21 cellular contexts compared by ENCODE assay signal in genomic region chr12:50370672-50371071, GRCh38. TPM values are rescaled to one million over a fixed set of nuclear protein-coding genes. Genes with fewer than 3 reads are reported as not detected.
"Had no signal": no experiment of that assay in that cellular context is flagged by ENCODE, and none has a peak within 500 bp of the region (broad histone marks: within the 10 kb centered on the region; RNA-seq: fewer than 3 reads in every experiment).

No MANE protein-coding gene starts in this region.

RNA-seq across cellular contexts. Expression of gene FAM186A, which starts 25.7 kb away (rescaled TPM):
- total RNA-seq: naive thymus-derived CD4-positive, alpha-beta T cell; natural killer cell; occipital lobe; osteoblast; pancreas; posterior vena cava; pulmonary artery endothelial cell; right cardiac atrium; right lobe of liver; sigmoid colon; smooth muscle cell; subcutaneous adipose tissue; temporal lobe; thoracic aorta; thyroid gland; tibial nerve; upper lobe of left lung; ureter; vagina had no signal
- polyA plus RNA-seq: neural cell, sigmoid colon, smooth muscle cell, stomach had no signal
